In genomic region chr2:120415728-120416509, GRCh38 we compare ENCODE assay signal across 19 cellular contexts.
A peak's percentile ranks its signal among the peaks of the same experiment; 100 is the strongest.
DNase-seq lines count a peak whose midpoint lies in the region; ATAC-seq and TF ChIP-seq lines count a peak whose summit lies in the region.
"Had no signal": no experiment of that assay in that cellular context is flagged by ENCODE, and none has a peak within 500 bp of the region (broad histone marks: within the 10 kb centered on the region; RNA-seq: fewer than 3 reads in every experiment).

No MANE protein-coding gene starts in this region.

- CTCF ChIA-PET in activated CD8-positive, alpha-beta memory T cell treated with anti-CD3 and anti-CD28 coated beads, Interleukin-2, amount 10 ng/mL, durations not matched to agents 7 days and 5 days (lab: Charles Lee), result no interaction called here

- no peak overlapping the region for H3K14ac ChIP-seq in neuronal stem cell (ENCODE audit: low read length)

- no peak for TF ChIP-seq EP300 in stomach (IDR thresholded peaks at IDR 0.05)

- no CpG with 5 or more reads among the region's 13 CpGs for WGBS in neuronal stem cell (ENCODE audit: extremely low coverage in 2 of 2, insufficient read length in 2 of 2, insufficient replicate concordance in 1 of 2), 2 donors
- 89 to 96% (median 93%) methylated on average over 13 of the region's 13 CpGs for WGBS in stomach, 5 donors

- no peak overlapping the region for H2BK120ac ChIP-seq in neuronal stem cell (ENCODE audit: low read depth, low read length)

- H3K4ac ChIP-seq in neuronal stem cell (ENCODE audit: low read length), result no peak overlapping the region

- H3K36me3 ChIP-seq in neuronal stem cell (replicated peaks in 1 of 2; ENCODE audit: control insufficient read depth in 2 of 2, insufficient read depth in 2 of 2, low read length in 2 of 2), result no peaks in the 10 kb centered on the region
- H3K36me3 ChIP-seq in stomach, result no peaks in the 10 kb centered on the region
- H3K36me3 ChIP-seq: MG63 had no signal

- H3K18ac ChIP-seq in neuronal stem cell (ENCODE audit: low read length), result peak overlapping the region; percentile 5

- H3K9ac ChIP-seq in neuronal stem cell (ENCODE audit: low read depth, low read length, poor library complexity), result no peak overlapping the region

- no peak overlapping the region for H4K91ac ChIP-seq in neuronal stem cell (ENCODE audit: low read depth, low read length, poor library complexity)

- peaks cover 0 to 6% (median 2%) of the 10 kb centered on the region in 3 experiments for H3K27me3 ChIP-seq in neuronal stem cell (ENCODE audit: control insufficient read depth in 3 of 3, insufficient read depth in 3 of 3, low read depth in 1 of 3, low read length in 3 of 3)
- H3K27me3 ChIP-seq in stomach, result no peaks in the 10 kb centered on the region

- H2AK5ac ChIP-seq in neuronal stem cell (ENCODE audit: low read depth, low read length), result no peak overlapping the region

- H3K27ac ChIP-seq in coronary artery (no peak overlapping the region), neuronal stem cell (replicated peaks; ENCODE audit: low read length) (no peak overlapping the region), stomach (no peak overlapping the region)
- H3K27ac ChIP-seq: C4-2B had no signal

- no peaks in the 10 kb centered on the region for H3K4me1 Mint-ChIP-seq in activated CD8-positive, alpha-beta memory T cell treated with anti-CD3 and anti-CD28 coated beads, Interleukin-2, amount 10 ng/mL, durations not matched to agents 7 days and 5 days

- H2AFZ ChIP-seq in neuronal stem cell (ENCODE audit: low read length), result no peak overlapping the region

- H3K9me3 ChIP-seq in neuronal stem cell (replicated peaks in 1 of 2; ENCODE audit: control insufficient read depth in 2 of 2, insufficient read depth in 1 of 2, low read depth in 1 of 2, low read length in 2 of 2), result no peaks in the 10 kb centered on the region
- peaks cover 0 to 10% (median 2%) of the 10 kb centered on the region in 4 donors for H3K9me3 ChIP-seq in stomach

- H3K9me3 Mint-ChIP-seq in activated CD8-positive, alpha-beta memory T cell treated with anti-CD3 and anti-CD28 coated beads, Interleukin-2, amount 10 ng/mL, durations not matched to agents 7 days and 5 days (ENCODE audit: low read depth), result no peaks in the 10 kb centered on the region

- no peak for TF ChIP-seq POLR2A in stomach (IDR thresholded peaks at IDR 0.05)

- peaks cover 23% of the 10 kb centered on the region for H3K27me3 Mint-ChIP-seq in activated CD8-positive, alpha-beta memory T cell treated with anti-CD3 and anti-CD28 coated beads, Interleukin-2, amount 10 ng/mL, durations not matched to agents 7 days and 5 days

- H3K4me2 ChIP-seq in neuronal stem cell (ENCODE audit: insufficient read depth, low read length, poor library complexity, severe bottlenecking), result no peak overlapping the region

- intact Hi-C loops in stomach (cut with DNase I; ENCODE audit: low total_unique reads), result no loop called here

- no peak overlapping the region for H3K23ac ChIP-seq in neuronal stem cell (ENCODE audit: low read depth, low read length, poor library complexity)

- no peak overlapping the region for H2BK5ac ChIP-seq in neuronal stem cell (ENCODE audit: low read length)

- no peak for ATAC-seq in activated CD8-positive, alpha-beta memory T cell treated with anti-CD3 and anti-CD28 coated beads, Interleukin-2, amount 10 ng/mL, durations not matched to agents 7 days and 5 days
- no peak for ATAC-seq in stimulated activated naive CD8-positive, alpha-beta T cell treated with anti-CD3 and anti-CD28 coated beads, Interleukin-15, Interleukin-2, amounts not matched to agents 100 U/mL and 50 U/mL, for 24 hours
- ATAC-seq: K562 had no signal

- H3K4me3 Mint-ChIP-seq in activated CD8-positive, alpha-beta memory T cell treated with anti-CD3 and anti-CD28 coated beads, Interleukin-2, amount 10 ng/mL, durations not matched to agents 7 days and 5 days, result no peak overlapping the region

- no peak overlapping the region for H3K27ac Mint-ChIP-seq in activated CD8-positive, alpha-beta memory T cell treated with anti-CD3 and anti-CD28 coated beads, Interleukin-2, amount 10 ng/mL, durations not matched to agents 7 days and 5 days

- no peak overlapping the region for H2BK12ac ChIP-seq in neuronal stem cell (ENCODE audit: low read length)

- no peak overlapping the region for H2BK15ac ChIP-seq in neuronal stem cell (ENCODE audit: low read length)

- peak; percentile 28 for DNase-seq in activated CD8-positive, alpha-beta memory T cell treated with anti-CD3 and anti-CD28 coated beads, Interleukin-2, amount 50 U/mL, for 48 hours
- DNase-seq in activated CD8-positive, alpha-beta memory T cell treated with anti-CD3 and anti-CD28 coated beads, Interleukin-2, amount 10 ng/mL, durations not matched to agents 7 days and 5 days, result no peak
- peak; percentile 52 for DNase-seq in coronary artery (ENCODE audit: low spot score)
- DNase-seq in neuronal stem cell (ENCODE audit: low spot score), result no peak
- peak; percentile 5 for DNase-seq in stomach
- DNase-seq in COLO829 (ENCODE audit: low spot score), result no peak
- no peak for DNase-seq in stimulated activated naive CD8-positive, alpha-beta T cell treated with anti-CD3 and anti-CD28 coated beads, Interleukin-15, Interleukin-2, amounts not matched to agents 100 U/mL and 50 U/mL, for 24 hours
- DNase-seq in NOMO-1 treated with DMSO at 0.1 percent for 48 hours (lab: John Stamatoyannopoulos, UW; ENCODE audit: unreplicated experiment), result no peak
- DNase-seq: EL, GF-D8, MG63, NCI-H1417, NCI-H1694 treated with DMSO at 0.1 percent for 48 hours, NCI-H2081 treated with DMSO at 0.1 percent for 48 hours, NCI-H446, NCI-H526 treated with DMSO at 0.1 percent for 48 hours, SHP77 had no signal

- no peaks in the 10 kb centered on the region for H3K36me3 Mint-ChIP-seq in activated CD8-positive, alpha-beta memory T cell treated with anti-CD3 and anti-CD28 coated beads, Interleukin-2, amount 10 ng/mL, durations not matched to agents 7 days and 5 days

- H3K4me3 ChIP-seq in coronary artery (no peak overlapping the region), neuronal stem cell (ENCODE audit: low read length in 2 of 2) (no peak overlapping the region), stomach (no peak overlapping the region)
- H3K4me3 ChIP-seq: K562, MG63 had no signal

- no peaks in the 10 kb centered on the region for H3K79me1 ChIP-seq in neuronal stem cell (ENCODE audit: low read depth, low read length)

- no peak for TF ChIP-seq CTCF in coronary artery (IDR thresholded peaks at IDR 0.05)
- TF ChIP-seq CTCF in stomach (IDR thresholded peaks at IDR 0.05), result no peak

- H3K4me1 ChIP-seq in neuronal stem cell (ENCODE audit: control insufficient read depth in 2 of 2, insufficient read depth in 1 of 2, low read depth in 1 of 2, low read length in 2 of 2) (no peaks in the 10 kb centered on the region), stomach (no peaks in the 10 kb centered on the region)

- H4K8ac ChIP-seq in neuronal stem cell (ENCODE audit: low read depth, low read length), result no peak overlapping the region

Comparison
In these comparisons a context has a peak if more than half of its experiments do, and no peak if none do; other contexts are left out.
1. DNase-seq: peak in activated CD8-positive, alpha-beta memory T cell treated with anti-CD3 and anti-CD28 coated beads, Interleukin-2, amount 50 U/mL, for 48 hours (single experiment), coronary artery (single experiment) and stomach (single experiment); none in activated CD8-positive, alpha-beta memory T cell treated with anti-CD3 and anti-CD28 coated beads, Interleukin-2, amount 10 ng/mL, durations not matched to agents 7 days and 5 days (single experiment), neuronal stem cell (single experiment), COLO829 (single experiment), stimulated activated naive CD8-positive, alpha-beta T cell treated with anti-CD3 and anti-CD28 coated beads, Interleukin-15, Interleukin-2, amounts not matched to agents 100 U/mL and 50 U/mL, for 24 hours (single experiment) and NOMO-1 treated with DMSO at 0.1 percent for 48 hours (single experiment).